ENCODE assay signal across 1 cellular context in the genomic region with DNA sequence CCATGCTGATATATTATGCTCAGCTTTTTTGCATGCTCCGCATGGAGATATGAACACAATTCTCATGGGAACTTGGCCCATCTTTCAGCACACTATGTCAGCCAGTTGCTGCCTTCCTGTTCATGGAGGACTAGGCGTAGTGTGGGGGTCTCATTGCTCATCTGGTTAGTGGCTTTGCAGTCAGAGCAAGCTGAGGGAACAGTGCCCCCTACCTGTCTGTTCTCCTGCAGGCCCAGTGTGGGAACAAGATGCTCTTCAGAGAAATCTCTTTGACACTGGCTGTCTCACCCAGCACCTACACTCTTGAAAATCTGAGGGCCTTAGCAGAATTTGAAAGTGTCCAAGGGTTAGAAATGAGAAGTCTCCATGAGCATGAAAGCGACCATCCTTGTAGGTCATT.
TF ChIP-seq lines count a peak whose summit lies in the region.

No MANE protein-coding gene starts in this region.

TF ChIP-seq in GM12878, 131 proteins besides CTCF, POLR2A, EP300 and RAD21 (continued from another document):
- TF ChIP-seq ZBTB11 (CRISPR knock-in tag; IDR thresholded peaks at IDR 0.05) (no peak), ZZZ3 (IDR thresholded peaks at IDR 0.05; ENCODE audit: control insufficient read depth, insufficient read length, low read depth) (no peak)
